In the genomic region with DNA sequence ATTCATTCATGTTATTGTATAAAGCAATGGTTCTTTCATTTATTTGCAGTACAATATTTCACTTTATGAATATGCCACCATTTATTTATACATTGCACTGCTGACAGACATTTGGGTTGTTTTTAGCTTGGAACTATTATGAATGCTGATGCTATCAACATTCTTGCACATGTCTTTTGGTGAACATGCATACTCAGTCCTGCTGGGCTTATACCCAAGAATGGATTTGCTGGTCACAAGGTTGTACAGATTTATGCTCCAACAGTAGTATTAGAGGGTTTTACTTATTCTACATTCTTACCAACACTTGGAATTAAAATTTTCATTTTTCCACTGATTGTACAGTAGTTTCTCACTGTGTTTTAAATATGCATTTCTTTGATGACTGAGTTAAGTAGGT, we compare ENCODE assay signal across 34 cellular contexts.
"Had no signal": no experiment of that assay in that cellular context is flagged by ENCODE, and none has a peak within 500 bp of the region (broad histone marks: within the 10 kb centered on the region; RNA-seq: fewer than 3 reads in every experiment).

No MANE protein-coding gene starts in this region.

- H3K4me2 ChIP-seq: neural progenitor cell had no signal

- H3K4me3 Mint-ChIP-seq: activated naive CD4-positive, alpha-beta T cell treated with anti-CD3 and anti-CD28 coated beads for 36 hours; activated naive CD8-positive, alpha-beta T cell treated with anti-CD3 and anti-CD28 coated beads for 36 hours; activated T-helper 1 cell treated with anti-CD3 and anti-CD28 coated beads, Interleukin-12 subunit alpha, Interleukin-12 subunit beta, Interleukin-2, Interleukin-4 antibody, amounts not matched to agents 30 ng/mL and 10 ng/mL and 1 ng/mL, durations not matched to agents 14 hours and 24 hours and 36 hours; natural killer cell; neural progenitor cell; stimulated activated memory B cell treated with anti-CD40 and anti-IgM and Interleukin-4, amounts not matched to agents 10 μg/mL and 1 μg/mL and 100 μg/mL, for 72 hours; T-helper 1 cell treated with Interleukin-12 subunit alpha and Interleukin-12 subunit beta and Interleukin-4 antibody, amounts not matched to agents 30 μg/mL and 1 μg/mL, for 36 hours had no signal

- H3K27me3 ChIP-seq: esophagus squamous epithelium, heart right ventricle, left lung, neural progenitor cell, right lobe of liver, stomach, tibial artery had no signal

- H3K27ac ChIP-seq: epithelial cell of prostate, esophagus squamous epithelium, heart right ventricle, left lung, neural progenitor cell, right lobe of liver, skin epidermis, stomach, tibial artery, WERI-Rb-1 had no signal

- H3K9ac ChIP-seq: neural progenitor cell had no signal

- H3K27me3 Mint-ChIP-seq: activated naive CD8-positive, alpha-beta T cell treated with anti-CD3 and anti-CD28 coated beads for 36 hours; stimulated activated memory B cell treated with anti-CD40 and anti-IgM and Interleukin-4, amounts not matched to agents 10 μg/mL and 1 μg/mL and 100 μg/mL, for 72 hours had no signal

- H3K36me3 ChIP-seq: left lung, neural progenitor cell, right lobe of liver, tibial artery, WERI-Rb-1 had no signal

- ATAC-seq: activated CD4-positive, CD25-positive, alpha-beta regulatory T cell treated with anti-CD3 and anti-CD28 coated beads, Interleukin-2, amount 50 U/mL, for 24 hours; left lung; natural killer cell; right lobe of liver; stimulated activated memory B cell treated with anti-CD40 and anti-IgM and Interleukin-4, amounts not matched to agents 10 μg/mL and 1 μg/mL and 100 μg/mL, for 72 hours had no signal

- H3K4me1 ChIP-seq: esophagus squamous epithelium, neural progenitor cell, right lobe of liver had no signal

- H3K27ac Mint-ChIP-seq: activated naive CD4-positive, alpha-beta T cell treated with anti-CD3 and anti-CD28 coated beads for 36 hours; activated naive CD8-positive, alpha-beta T cell treated with anti-CD3 and anti-CD28 coated beads for 36 hours; activated T-helper 1 cell treated with anti-CD3 and anti-CD28 coated beads, Interleukin-12 subunit alpha, Interleukin-12 subunit beta, Interleukin-2, Interleukin-4 antibody, amounts not matched to agents 30 ng/mL and 10 ng/mL and 1 ng/mL, durations not matched to agents 14 hours and 24 hours and 36 hours; natural killer cell; neural progenitor cell; stimulated activated memory B cell treated with anti-CD40 and anti-IgM and Interleukin-4, amounts not matched to agents 10 μg/mL and 1 μg/mL and 100 μg/mL, for 72 hours; T-helper 1 cell treated with Interleukin-12 subunit alpha and Interleukin-12 subunit beta and Interleukin-4 antibody, amounts not matched to agents 30 μg/mL and 1 μg/mL, for 36 hours had no signal

- H3K9me3 Mint-ChIP-seq: activated naive CD4-positive, alpha-beta T cell treated with anti-CD3 and anti-CD28 coated beads for 36 hours; activated naive CD8-positive, alpha-beta T cell treated with anti-CD3 and anti-CD28 coated beads for 36 hours; activated T-helper 1 cell treated with anti-CD3 and anti-CD28 coated beads, Interleukin-12 subunit alpha, Interleukin-12 subunit beta, Interleukin-2, Interleukin-4 antibody, amounts not matched to agents 30 ng/mL and 10 ng/mL and 1 ng/mL, durations not matched to agents 14 hours and 24 hours and 36 hours; neural progenitor cell; stimulated activated memory B cell treated with anti-CD40 and anti-IgM and Interleukin-4, amounts not matched to agents 10 μg/mL and 1 μg/mL and 100 μg/mL, for 72 hours; T-helper 1 cell treated with Interleukin-12 subunit alpha and Interleukin-12 subunit beta and Interleukin-4 antibody, amounts not matched to agents 30 μg/mL and 1 μg/mL, for 36 hours had no signal

- DNase-seq: activated CD4-positive, alpha-beta T cell treated with anti-CD3 and anti-CD28 coated beads for 48 hours; activated CD4-positive, alpha-beta T cell treated with anti-CD3 and anti-CD28 coated beads, Interleukin-2, amount 50 U/mL, for 48 hours; activated CD8-positive, alpha-beta memory T cell treated with anti-CD3 and anti-CD28 coated beads for 24 hours; activated effector memory CD4-positive, alpha-beta T cell treated with anti-CD3 and anti-CD28 coated beads, Interleukin-2, amount 50 U/mL, for 16 hours; activated naive CD4-positive, alpha-beta T cell treated with anti-CD3 and anti-CD28 coated beads for 36 hours; activated naive CD8-positive, alpha-beta T cell treated with anti-CD3 and anti-CD28 coated beads for 36 hours; amniotic stem cell; central memory CD4-positive, alpha-beta T cell; dermis blood vessel endothelial cell; effector CD4-positive, alpha-beta T cell; esophagus squamous epithelium; foreskin melanocyte; heart right ventricle; left lung; mesendoderm; natural killer cell; posterior cingulate gyrus; right lobe of liver; stimulated activated CD4-positive, alpha-beta T cell treated with anti-CD3 and anti-CD28 coated beads, Interleukin-12 subunit alpha, Interleukin-12 subunit beta, amount 100 ng/mL, for 4 hours; stimulated activated CD4-positive, alpha-beta T cell treated with anti-CD3 and anti-CD28 coated beads, Interleukin-4, amount 100 ng/mL, for 4 hours; stimulated activated CD8-positive, alpha-beta memory T cell treated with anti-CD3 and anti-CD28 coated beads, Interleukin-4, amount 100 ng/mL, for 48 hours; stomach; SW 1271; T-helper 9 cell; tibial artery; WERI-Rb-1 had no signal

- H3K9me3 ChIP-seq: esophagus squamous epithelium, heart right ventricle, left lung, right lobe of liver, stomach, tibial artery had no signal

- H3K4me3 ChIP-seq: esophagus squamous epithelium, heart right ventricle, left lung, lung, neural progenitor cell, right lobe of liver, skin epidermis, stomach, tibial artery had no signal

- H2AFZ ChIP-seq: neural progenitor cell had no signal

- H3K4me1 Mint-ChIP-seq: natural killer cell; neural progenitor cell; stimulated activated memory B cell treated with anti-CD40 and anti-IgM and Interleukin-4, amounts not matched to agents 10 μg/mL and 1 μg/mL and 100 μg/mL, for 72 hours had no signal
